Comparison of ENCODE assay signal across 27 cellular contexts in the genomic region with DNA sequence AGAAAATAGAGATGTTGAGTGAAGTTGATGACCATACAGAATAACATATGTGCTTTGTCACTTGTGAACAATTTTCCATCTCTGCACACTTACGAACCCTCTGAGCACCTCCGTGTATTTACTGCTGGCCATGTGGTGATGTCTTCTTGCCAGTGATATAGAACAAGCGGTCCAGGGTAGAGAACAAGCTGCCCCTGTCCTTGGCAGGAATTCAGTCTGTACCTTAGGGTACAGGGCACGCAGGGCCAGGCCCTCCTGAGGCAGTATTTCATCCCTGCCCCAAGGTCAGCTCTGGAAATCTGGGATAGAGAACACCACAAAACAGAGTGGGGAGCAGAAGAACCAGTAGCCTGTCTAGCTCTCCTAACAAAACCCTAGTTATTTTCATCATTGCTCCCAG. TPM values are rescaled to one million over a fixed set of nuclear protein-coding genes. Genes with fewer than 3 reads are reported as not detected.
DNase-seq lines count a peak whose midpoint lies in the region; ATAC-seq, FAIRE-seq and TF ChIP-seq lines count a peak whose summit lies in the region.
"Had no signal": no experiment of that assay in that cellular context is flagged by ENCODE, and none has a peak within 500 bp of the region (broad histone marks: within the 10 kb centered on the region; RNA-seq: fewer than 3 reads in every experiment).

No MANE protein-coding gene starts in this region.

- H3K79me2 ChIP-seq in Loucy (ENCODE audit: insufficient read depth, low read length) (no peaks in the 10 kb centered on the region), endothelial cell of umbilical vein (ENCODE audit: control insufficient read depth, insufficient read depth, low read length) (no peaks in the 10 kb centered on the region)

- H3K36me3 ChIP-seq in Loucy (ENCODE audit: insufficient read depth, low read length): no peaks in the 10 kb centered on the region
- no peaks in the 10 kb centered on the region for H3K36me3 ChIP-seq in endothelial cell of umbilical vein (ENCODE audit: control insufficient read depth in 2 of 2, extremely low read depth in 1 of 2, insufficient read depth in 2 of 2, low read length in 2 of 2)
- H3K36me3 ChIP-seq in pancreas: no peaks in the 10 kb centered on the region
- H3K36me3 ChIP-seq: BE2C, BLaER1 had no signal

- intact Hi-C loops in Right ventricle myocardium superior (cut with DNase I) (no loop called here), left cardiac atrium (cut with DNase I) (no loop called here), endothelial cell of umbilical vein (cut with micrococcal nuclease) (no loop called here), pancreas (cut with DNase I) (no loop called here)

- WGBS in pancreas, 2 donors: 75 to 80% methylated on average over 4 of the region's 4 CpGs

- H3K27ac Mint-ChIP-seq in T-cell: no peak overlapping the region
- H3K27ac Mint-ChIP-seq: CD14-positive monocyte; CD4-positive, alpha-beta memory T cell; CD4-positive, CD25-positive, alpha-beta regulatory T cell had no signal

- H4K20me1 ChIP-seq in Loucy (ENCODE audit: insufficient read depth, low read length, poor library complexity, severe bottlenecking) (no peaks in the 10 kb centered on the region), endothelial cell of umbilical vein (replicated peaks; ENCODE audit: control insufficient read depth, extremely low read depth, insufficient read depth, low read length) (no peaks in the 10 kb centered on the region)
- H4K20me1 ChIP-seq: BLaER1 had no signal

- FAIRE-seq in endothelial cell of umbilical vein (lab: Jason Lieb, UNC) (peak; percentile 26), pancreas (lab: Jason Lieb, UNC) (no peak)
- FAIRE-seq: A204.1, GM12878, GM12892, GM18507 had no signal

- no peak overlapping the region for H3K4me3 Mint-ChIP-seq in T-cell
- H3K4me3 Mint-ChIP-seq: CD4-positive, alpha-beta memory T cell; CD4-positive, CD25-positive, alpha-beta regulatory T cell; CD8-positive, alpha-beta memory T cell had no signal

- no peaks in the 10 kb centered on the region for H3K9me3 Mint-ChIP-seq in T-cell
- H3K9me3 Mint-ChIP-seq: CD14-positive monocyte; CD4-positive, alpha-beta memory T cell; CD8-positive, alpha-beta memory T cell had no signal

- H3K4me1 ChIP-seq in Loucy (ENCODE audit: insufficient read depth, low read length, poor library complexity, severe bottlenecking): peaks cover 17% of the 10 kb centered on the region
- H3K4me1 ChIP-seq in endothelial cell of umbilical vein (ENCODE audit: control insufficient read depth, extremely low read depth, insufficient read depth, low read length): no peaks in the 10 kb centered on the region
- H3K4me1 ChIP-seq in pancreas: no peaks in the 10 kb centered on the region
- H3K4me1 ChIP-seq: BE2C had no signal

- H3K9ac ChIP-seq in Loucy (ENCODE audit: low read depth, low read length, poor library complexity, severe bottlenecking): no peak overlapping the region
- no peak overlapping the region for H3K9ac ChIP-seq in endothelial cell of umbilical vein (replicated peaks; ENCODE audit: extremely low read depth, insufficient read depth, low read length)
- H3K9ac ChIP-seq: BLaER1 had no signal

- H3K9me2 ChIP-seq in Loucy (replicated peaks; ENCODE audit: low read depth, low read length): no peaks in the 10 kb centered on the region

- CTCF ChIA-PET in endothelial cell of umbilical vein (lab: Charles Lee) (interaction anchor here (1.4 to 6.5 kb wide), 3 partner anchors 12 to 942 kb away, joined by 3 to 84 read pairs (median 7); no protein-coding TSS in a partner anchor), T-cell (lab: Charles Lee) (interaction anchor here in 1 of 2 donors (0.9 to 5.0 kb wide), 3 partner anchors 941 to 951 kb away, joined by 3 to 85 read pairs (median 5); no protein-coding TSS in a partner anchor)

- H3K27me3 ChIP-seq in Loucy (ENCODE audit: insufficient read depth, low read length, poor library complexity, severe bottlenecking) (no peaks in the 10 kb centered on the region), endothelial cell of umbilical vein (ENCODE audit: control insufficient read depth in 2 of 2, insufficient read depth in 2 of 2, low read length in 2 of 2) (peaks cover 43 to 50% of the 10 kb centered on the region in 2 experiments), pancreas (peaks cover 0 to 24% (median 12%) of the 10 kb centered on the region in 4 donors)

- no peaks in the 10 kb centered on the region for H3K36me3 Mint-ChIP-seq in T-cell
- H3K36me3 Mint-ChIP-seq: CD14-positive monocyte; CD4-positive, alpha-beta memory T cell; CD4-positive, CD25-positive, alpha-beta regulatory T cell; CD8-positive, alpha-beta memory T cell had no signal

- H3K4me2 ChIP-seq in Loucy (ENCODE audit: low read depth, low read length, poor library complexity, severe bottlenecking): no peak overlapping the region
- H3K4me2 ChIP-seq in endothelial cell of umbilical vein (ENCODE audit: insufficient read depth, low read length): no peak overlapping the region
- H3K4me2 ChIP-seq: BLaER1 had no signal

- H3K9me1 ChIP-seq in endothelial cell of umbilical vein (replicated peaks; ENCODE audit: control insufficient read depth, extremely low read depth, insufficient read depth, low read length): no peaks in the 10 kb centered on the region

- no peaks in the 10 kb centered on the region for H3K9me3 ChIP-seq in Loucy (ENCODE audit: insufficient read depth, low read depth, low read length)
- no peaks in the 10 kb centered on the region for H3K9me3 ChIP-seq in endothelial cell of umbilical vein (replicated peaks; ENCODE audit: control insufficient read depth, insufficient read depth, low read length)
- H3K9me3 ChIP-seq in pancreas: no peaks in the 10 kb centered on the region
- H3K9me3 ChIP-seq: BE2C, BLaER1 had no signal

- H3K4me3 ChIP-seq in Loucy (ENCODE audit: low read length, poor library complexity, severe bottlenecking): no peak overlapping the region
- H3K4me3 ChIP-seq in endothelial cell of umbilical vein (replicated peaks in 1 of 3; ENCODE audit: insufficient read depth in 1 of 3, low read depth in 1 of 3, low read length in 3 of 3): no peak overlapping the region
- H3K4me3 ChIP-seq in pancreas: no peak overlapping the region
- H3K4me3 ChIP-seq: BLaER1, GM12878 had no signal

- BruUV-seq in endothelial cell of umbilical vein (replicated peaks; lab: Mats Ljungman, UMichigan): no TSS peak

- H2AFZ ChIP-seq in Loucy (ENCODE audit: low read length) (peak overlapping the region; percentile 20; the same call in 1 of the 2 replicates), endothelial cell of umbilical vein (ENCODE audit: low read depth, low read length) (no peak overlapping the region)

- DNase-seq in Right ventricle myocardium superior (no peak), left cardiac atrium (no peak), endothelial cell of umbilical vein (ENCODE audit: low read depth, low spot score) (no peak), T-cell (no peak), pancreas (no peak)
- DNase-seq: 8988T; ACHN; BE2C; C1 segment of cervical spinal cord; CD4-positive, alpha-beta memory T cell; CD4-positive, CD25-positive, alpha-beta regulatory T cell; CD8-positive, alpha-beta memory T cell; COR-L47; DMS 273 treated with DMSO at 0.1 percent for 48 hours; DMS153; DMS53; DMS79; DND-41; EL; GDM1 had no signal

- H3K4me1 Mint-ChIP-seq in T-cell: peaks cover 4 to 11% (median 5%) of the 10 kb centered on the region in 3 donors

- no peak for TF ChIP-seq POLR2A in endothelial cell of umbilical vein (IDR thresholded peaks at IDR 0.05; ENCODE audit: low read depth, low read length)

- TF ChIP-seq CTCF in Loucy (conservative IDR thresholded peaks at IDR 0.05; ENCODE audit: low read length) (no peak), endothelial cell of umbilical vein (IDR thresholded peaks at IDR 0.05; ENCODE audit: extremely low read depth in 1 of 2, insufficient read depth in 1 of 2, low read depth in 1 of 2, low read length in 2 of 2) (no peak), pancreas (IDR thresholded peaks at IDR 0.05) (no peak)

- POLR2A ChIA-PET in endothelial cell of umbilical vein (lab: Charles Lee): no interaction called here
- POLR2A ChIA-PET in T-cell (lab: Charles Lee): no interaction called here

- dilution Hi-C loops in endothelial cell of umbilical vein (cut with MboI; ENCODE audit: extremely low pct_ligation_motif_present, low sequenced_read_pairs): no loop called here

- no peaks in the 10 kb centered on the region for H3F3A ChIP-seq in Loucy (ENCODE audit: low read depth)

- ATAC-seq in Right ventricle myocardium superior (ENCODE audit: poor library complexity) (peak; percentile 40), left cardiac atrium (no peak), T-cell (replicated peaks in 1 of 4) (no peak), pancreas (no peak)
- ATAC-seq: GM12878 had no signal

- H3K27me3 Mint-ChIP-seq in T-cell: peaks cover 54 to 79% of the 10 kb centered on the region in 2 donors

- H3K27ac ChIP-seq in endothelial cell of umbilical vein (ENCODE audit: insufficient read depth, low read depth, low read length) (no peak overlapping the region), pancreas (no peak overlapping the region)
- H3K27ac ChIP-seq: BLaER1 had no signal

TF ChIP-seq in endothelial cell of umbilical vein, 7 proteins besides CTCF, POLR2A, EP300 and RAD21 (continues in another document):
- TF ChIP-seq MYC (IDR thresholded peaks at IDR 0.05; ENCODE audit: low read depth, low read length): no peak
- TF ChIP-seq EZH2 (IDR thresholded peaks at IDR 0.05; ENCODE audit: borderline replicate concordance, low read depth, low read length, severe bottlenecking): no peak
- TF ChIP-seq POLR2AphosphoS5 (IDR thresholded peaks at IDR 0.05; ENCODE audit: insufficient read depth, low read depth, low read length): no peak
- TF ChIP-seq MAX (IDR thresholded peaks at IDR 0.05; ENCODE audit: insufficient read depth, insufficient read length): no peak
- TF ChIP-seq JUN (IDR thresholded peaks at IDR 0.05; ENCODE audit: borderline replicate concordance, insufficient read depth, insufficient read length, low read depth): no peak
- TF ChIP-seq GATA2 (IDR thresholded peaks at IDR 0.05; ENCODE audit: insufficient read depth, insufficient read length, low read depth, low read length): no peak

RNA-seq across cellular contexts. Expression of gene CDCA7, which starts 44.6 kb away (rescaled TPM):
- total RNA-seq in Right ventricle myocardium superior (1.3 TPM), left cardiac atrium (under 1 TPM; 0.29 to 0.97 TPM), endothelial cell of umbilical vein (27.7 and 29.7 TPM in 2 replicates), T-cell (1 to 10 TPM; 1.9 to 7.2 (median 3.6) TPM), pancreas (1 to 10 TPM in 2 of 6 donors, under 1 TPM in 4; 0.28 to 2.5 (median 0.82) TPM)
- polyA plus RNA-seq in endothelial cell of umbilical vein (12.1 and 14.9 TPM in 2 replicates), pancreas (under 1 TPM; 0.19 to 0.34 TPM)
- 23.3 and 28.9 TPM in 2 replicates for polyA plus RNA-seq in endothelial cell of umbilical vein (2011; cell fraction: cytosol; rRNA removed)
- 54.9 and 79.0 TPM in 2 replicates for polyA plus RNA-seq in endothelial cell of umbilical vein (2011; cell fraction: nucleus; rRNA removed)
- polyA plus RNA-seq in endothelial cell of umbilical vein (2012): 16.0 and 24.2 TPM in 2 replicates
- polyA minus RNA-seq in endothelial cell of umbilical vein: 10.7 TPM in 2 replicates
- 19.5 TPM for polyA minus RNA-seq in endothelial cell of umbilical vein (2011; cell fraction: cytosol; rRNA and poly(A)+ RNA removed)
- polyA minus RNA-seq in endothelial cell of umbilical vein (2011; cell fraction: nucleus; rRNA and poly(A)+ RNA removed): 7.5 and 11.7 TPM in 2 replicates
